8 cellular contexts compared by ENCODE assay signal in the genomic region with DNA sequence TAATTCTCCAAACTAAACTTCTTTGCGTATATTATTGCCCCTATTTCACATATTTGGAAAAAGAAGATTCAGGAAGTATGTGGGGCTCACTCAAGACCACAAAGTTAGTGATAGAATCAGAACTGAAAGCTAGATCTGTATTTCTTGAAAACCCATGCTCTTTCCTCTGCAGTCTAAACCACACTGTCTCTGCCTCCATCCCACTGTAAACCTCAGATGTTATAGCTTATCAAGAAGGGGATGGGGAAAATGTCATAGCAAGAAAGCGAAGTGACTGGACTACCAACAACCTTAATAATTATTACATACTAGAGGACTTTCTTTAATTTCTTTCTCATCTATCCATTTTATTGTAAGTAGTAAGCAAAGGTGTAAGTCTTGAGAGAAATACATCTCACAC.
DNase-seq lines count a peak whose midpoint lies in the region; ATAC-seq and TF ChIP-seq lines count a peak whose summit lies in the region.

No MANE protein-coding gene starts in this region.

- H3K4me1 Mint-ChIP-seq in memory B cell = peaks cover 56% of the 10 kb centered on the region

- no peak overlapping the region for H2AK9ac ChIP-seq in IMR-90 (replicated peaks; ENCODE audit: low read depth, low read length, poor library complexity)

- intact Hi-C loops in IMR-90 (cut with micrococcal nuclease) (no loop called here), body of pancreas (cut with DNase I) (no loop called here)

- no CpG with 5 or more reads among the region's 2 CpGs for WGBS in IMR-90 (ENCODE audit: extremely low coverage in 2 of 2, insufficient read length in 1 of 2), 2 experiments
- 70 to 81% methylated on average over 2 of the region's 2 CpGs for WGBS in body of pancreas, 2 donors

- H2BK20ac ChIP-seq in IMR-90 (ENCODE audit: low read depth, low read length) = no peak overlapping the region

- no peaks in the 10 kb centered on the region for H4K20me1 ChIP-seq in IMR-90 (ENCODE audit: insufficient read depth, low read length)

- H3K36me3 ChIP-seq in IMR-90 (ENCODE audit: control insufficient read depth, insufficient read depth, low read length) (no peaks in the 10 kb centered on the region), body of pancreas (replicated peaks in 1 of 2; ENCODE audit: insufficient read depth in 1 of 2, low read depth in 2 of 2) (no peaks in the 10 kb centered on the region)

- H3K4me3 Mint-ChIP-seq in memory B cell = peak overlapping the region; percentile 13

- H3K79me1 ChIP-seq in IMR-90 (ENCODE audit: low read depth in 1 of 2, low read length in 2 of 2) = no peaks in the 10 kb centered on the region

- POLR2A ChIA-PET in IMR-90 (lab: Charles Lee; ENCODE audit: unreplicated experiment) = no interaction called here

- peak overlapping the region; percentile 54; the same call in 1 of the 3 replicates for H2BK15ac ChIP-seq in IMR-90 (ENCODE audit: low read depth, low read length)

- H3K4me1 ChIP-seq in IMR-90 (ENCODE audit: control insufficient read depth, insufficient read depth, low read length) (peaks cover 18% of the 10 kb centered on the region), body of pancreas (peaks cover 14% of the 10 kb centered on the region)

- H3K4ac ChIP-seq in IMR-90 (ENCODE audit: low read depth, low read length) = peak overlapping the region; percentile 35; the same call in 1 of the 2 replicates

- no peaks in the 10 kb centered on the region for H3K36me3 Mint-ChIP-seq in memory B cell

- H3K27ac Mint-ChIP-seq in memory B cell = peak overlapping the region; percentile 74

- TF ChIP-seq CTCF in IMR-90 (conservative IDR thresholded peaks at IDR 0.05; ENCODE audit: low read depth, low read length) (no peak), body of pancreas (IDR thresholded peaks at IDR 0.05) (no peak)

- H3K4me2 ChIP-seq in IMR-90 (ENCODE audit: low read depth, low read length) = no peak overlapping the region

- no peak overlapping the region for H2AFZ ChIP-seq in IMR-90 (replicated peaks; ENCODE audit: low read length, poor library complexity)

- H3K27ac ChIP-seq in IMR-90 (ENCODE audit: insufficient read depth, low read length) = no peak overlapping the region
- peak overlapping the region in 1 of 4 donors; percentile 15 for H3K27ac ChIP-seq in body of pancreas

- H3K56ac ChIP-seq in IMR-90 (ENCODE audit: extremely low read depth, insufficient read depth, low read length) = no peak overlapping the region

- no peak overlapping the region for H2BK5ac ChIP-seq in IMR-90 (ENCODE audit: low read depth, low read length, poor library complexity, severe bottlenecking)

- H2BK120ac ChIP-seq in IMR-90 (ENCODE audit: low read depth, low read length) = no peak overlapping the region

- H3K18ac ChIP-seq in IMR-90 (ENCODE audit: low read depth, low read length) = no peak overlapping the region

- H3K9me3 Mint-ChIP-seq in memory B cell = no peaks in the 10 kb centered on the region

- no peak for TF ChIP-seq RAD21 in IMR-90 (IDR thresholded peaks at IDR 0.05; ENCODE audit: low read length)

- peaks cover 3% of the 10 kb centered on the region; the same call in 1 of the 2 replicates for H3K9me1 ChIP-seq in IMR-90 (ENCODE audit: insufficient read depth, low read length)

- in situ Hi-C loops in IMR-90 (cut with MboI; ENCODE audit: low sequenced_read_pairs) = no loop called here
- in situ Hi-C loops in ACHN (cut with HindIII; ENCODE audit: low pct_ligation_motif_present, low pct_unique_long_range_greater_than_20kb, low sequenced_read_pairs) = no loop called here

- no peak overlapping the region for H4K91ac ChIP-seq in IMR-90 (ENCODE audit: insufficient read depth, low read depth, low read length)

- no TSS peak for BruUV-seq in IMR-90 (replicated peaks; lab: Mats Ljungman, UMichigan)

- CTCF ChIA-PET in IMR-90 (lab: Yijun Ruan, JAX) = interaction anchor here (1.5 kb wide), 1 partner anchor 161 kb away, joined by 3 read pairs; no protein-coding TSS in a partner anchor

- H3K23ac ChIP-seq in IMR-90 (ENCODE audit: low read depth, low read length) = no peak overlapping the region

- no peak overlapping the region for H2AK5ac ChIP-seq in IMR-90 (ENCODE audit: low read depth, low read length)

- no peak overlapping the region for H4K5ac ChIP-seq in IMR-90 (ENCODE audit: low read depth, low read length)

- no peak for TF ChIP-seq POLR2A in IMR-90 (IDR thresholded peaks at IDR 0.05; ENCODE audit: low read depth, low read length)
- TF ChIP-seq POLR2A in body of pancreas (IDR thresholded peaks at IDR 0.05) = no peak

- peak; percentile 68 for ATAC-seq in GM18520 (IDR thresholded peaks at IDR 0.05; ENCODE audit: unreplicated experiment)
- ATAC-seq in GM21529 (IDR thresholded peaks at IDR 0.05; ENCODE audit: unreplicated experiment) = peak; percentile 75
- ATAC-seq in IMR-90 (ENCODE audit: low read depth) = no peak
- ATAC-seq in memory B cell (ENCODE audit: low read depth) = peak; percentile 54
- ATAC-seq in body of pancreas = no peak

- H3K27me3 Mint-ChIP-seq in memory B cell = no peaks in the 10 kb centered on the region

- H3K4me3 ChIP-seq in IMR-90 (ENCODE audit: insufficient read depth, low read depth, low read length) (no peak overlapping the region), body of pancreas (no peak overlapping the region)

- no peak overlapping the region for H3K9ac ChIP-seq in IMR-90 (ENCODE audit: low read depth, low read length)

- DNase-seq in IMR-90 (no peak), memory B cell (ENCODE audit: low spot score in 2 of 2) (no peak), ACHN (no peak), body of pancreas (no peak), NCI-H1694 (lab: John Stamatoyannopoulos, UW) (no peak)
- DNase-seq in activated effector memory CD4-positive, alpha-beta T cell treated with Interleukin-2 at 50 U/mL for 16 hours = no peak

- H4K8ac ChIP-seq in IMR-90 (ENCODE audit: low read depth in 2 of 2, low read length in 2 of 2) = no peak overlapping the region

- H3K14ac ChIP-seq in IMR-90 (replicated peaks; ENCODE audit: low read depth, low read length) = no peak overlapping the region

- no peaks in the 10 kb centered on the region for H3K27me3 ChIP-seq in IMR-90 (ENCODE audit: control insufficient read depth, insufficient read depth, low read length)
- H3K27me3 ChIP-seq in body of pancreas = no peaks in the 10 kb centered on the region

- dilution Hi-C loops in IMR-90 (cut with HindIII; ENCODE audit: low sequenced_read_pairs, unreplicated experiment) = no loop called here

- H3K9me3 ChIP-seq in IMR-90 (ENCODE audit: control insufficient read depth, insufficient read depth, low read length) (no peaks in the 10 kb centered on the region), body of pancreas (no peaks in the 10 kb centered on the region)

TF ChIP-seq in IMR-90, 13 proteins besides CTCF, POLR2A, EP300 and RAD21:
- TF ChIP-seq MAZ (IDR thresholded peaks at IDR 0.05; ENCODE audit: borderline replicate concordance, low read depth, low read length) = no peak
- no peak for TF ChIP-seq CHD1 (IDR thresholded peaks at IDR 0.05; ENCODE audit: low read depth, low read length)
- no peak for TF ChIP-seq MAFK (IDR thresholded peaks at IDR 0.05; ENCODE audit: low read depth, low read length)
- no peak for TF ChIP-seq FOS (IDR thresholded peaks at IDR 0.05; ENCODE audit: low read depth, low read length)
- TF ChIP-seq NFE2L2 (IDR thresholded peaks at IDR 0.05; ENCODE audit: low read depth, low read length) = no peak
- TF ChIP-seq MXI1 (IDR thresholded peaks at IDR 0.05; ENCODE audit: borderline replicate concordance, low read depth, low read length) = no peak
- TF ChIP-seq RCOR1 (IDR thresholded peaks at IDR 0.05; ENCODE audit: insufficient replicate concordance, low read length) = no peak
- TF ChIP-seq, protein P1, sequence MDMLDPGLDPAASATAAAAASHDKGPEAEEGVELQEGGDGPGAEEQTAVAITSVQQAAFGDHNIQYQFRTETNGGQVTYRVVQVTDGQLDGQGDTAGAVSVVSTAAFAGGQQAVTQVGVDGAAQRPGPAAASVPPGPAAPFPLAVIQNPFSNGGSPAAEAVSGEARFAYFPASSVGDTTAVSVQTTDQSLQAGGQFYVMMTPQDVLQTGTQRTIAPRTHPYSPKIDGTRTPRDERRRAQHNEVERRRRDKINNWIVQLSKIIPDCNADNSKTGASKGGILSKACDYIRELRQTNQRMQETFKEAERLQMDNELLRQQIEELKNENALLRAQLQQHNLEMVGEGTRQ (IDR thresholded peaks at IDR 0.05; ENCODE audit: low read depth, low read length) = no peak
- TF ChIP-seq, protein P2, sequence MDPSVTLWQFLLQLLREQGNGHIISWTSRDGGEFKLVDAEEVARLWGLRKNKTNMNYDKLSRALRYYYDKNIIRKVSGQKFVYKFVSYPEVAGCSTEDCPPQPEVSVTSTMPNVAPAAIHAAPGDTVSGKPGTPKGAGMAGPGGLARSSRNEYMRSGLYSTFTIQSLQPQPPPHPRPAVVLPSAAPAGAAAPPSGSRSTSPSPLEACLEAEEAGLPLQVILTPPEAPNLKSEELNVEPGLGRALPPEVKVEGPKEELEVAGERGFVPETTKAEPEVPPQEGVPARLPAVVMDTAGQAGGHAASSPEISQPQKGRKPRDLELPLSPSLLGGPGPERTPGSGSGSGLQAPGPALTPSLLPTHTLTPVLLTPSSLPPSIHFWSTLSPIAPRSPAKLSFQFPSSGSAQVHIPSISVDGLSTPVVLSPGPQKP (IDR thresholded peaks at IDR 0.05; ENCODE audit: borderline replicate concordance, low read depth, low read length) = no peak
- no peak for TF ChIP-seq CEBPB (IDR thresholded peaks at IDR 0.05; ENCODE audit: low read depth, low read length)
- no peak for TF ChIP-seq SMC3 (IDR thresholded peaks at IDR 0.05; ENCODE audit: low read depth, low read length)
- TF ChIP-seq BHLHE40 (IDR thresholded peaks at IDR 0.05; ENCODE audit: low read depth, low read length) = no peak
- no peak for TF ChIP-seq RFX5 (IDR thresholded peaks at IDR 0.05; ENCODE audit: low read depth, low read length)

Comparison
In these comparisons a context has a peak if more than half of its experiments do, and no peak if none do; other contexts are left out.
1. ATAC-seq: peak in GM18520 (single experiment), GM21529 (single experiment) and memory B cell (single experiment); none in IMR-90 (single experiment) and body of pancreas (single experiment).